2 cellular contexts compared by ENCODE assay signal in the genomic region with DNA sequence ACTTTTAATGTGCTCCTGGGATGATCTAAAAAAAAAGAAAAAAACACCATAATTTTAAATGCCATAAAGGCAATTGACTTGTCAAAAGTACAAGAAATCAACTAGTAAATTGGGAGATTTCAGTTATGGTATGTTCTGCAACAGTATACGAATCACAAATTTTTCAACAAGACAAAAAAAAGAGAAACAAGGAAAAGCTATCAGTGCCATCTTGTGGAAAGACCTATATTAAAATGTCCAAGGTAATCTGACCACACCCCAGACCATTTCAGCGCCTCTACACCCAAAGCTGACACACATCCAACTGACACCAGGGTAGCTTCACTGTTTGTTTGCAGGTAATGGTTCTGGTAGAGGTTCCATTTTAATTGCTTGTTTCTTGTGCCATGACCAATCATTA.
TF ChIP-seq lines count a peak whose summit lies in the region.

No MANE protein-coding gene starts in this region.

TF ChIP-seq in SK-N-SH, 30 proteins besides CTCF, POLR2A, EP300 and RAD21 (continued from another document):
- no peak for TF ChIP-seq IRF3 (IDR thresholded peaks at IDR 0.05; ENCODE audit: low read depth, low read length)
- TF ChIP-seq FOSL2 (IDR thresholded peaks at IDR 0.05; ENCODE audit: borderline replicate concordance, low read depth): no peak
- TF ChIP-seq TEAD4 (IDR thresholded peaks at IDR 0.05; ENCODE audit: borderline replicate concordance, insufficient read depth): no peak
- no peak for TF ChIP-seq TCF12 (IDR thresholded peaks at IDR 0.05)
- no peak for TF ChIP-seq NRF1 (IDR thresholded peaks at IDR 0.05; ENCODE audit: low read depth, low read length)
- no peak for TF ChIP-seq FOXM1 (IDR thresholded peaks at IDR 0.05; ENCODE audit: low read depth)

TF ChIP-seq in SK-N-SH treated with all-trans-retinoic acid at 6 μM for 48 hours, 23 proteins besides CTCF, POLR2A, EP300 and RAD21 (continued from another document):
- no peak for TF ChIP-seq TSHZ2 (CRISPR knock-in tag; IDR thresholded peaks at IDR 0.05)
